ENCODE assay signal across 1 cellular context in the genomic region with DNA sequence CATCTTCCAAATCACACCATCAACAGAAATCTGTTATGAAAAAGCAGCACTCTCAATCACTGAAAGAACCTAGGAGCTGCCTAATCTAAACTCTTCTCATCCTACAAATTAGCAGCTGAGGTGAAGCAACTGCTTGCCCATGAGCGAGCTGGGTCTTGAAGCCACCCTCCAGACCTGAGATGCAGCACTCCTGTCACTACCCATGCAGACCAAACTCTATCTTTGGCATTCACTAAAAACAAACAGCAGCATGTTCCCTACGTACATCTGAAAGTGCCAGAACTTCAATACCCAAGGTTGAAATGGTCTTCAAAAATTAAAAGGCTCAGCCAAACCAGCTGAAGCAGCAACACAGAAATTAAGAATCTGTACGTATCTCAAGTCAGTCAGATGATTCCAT.
TF ChIP-seq lines count a peak whose summit lies in the region.

No MANE protein-coding gene starts in this region.

TF ChIP-seq in HepG2, 621 proteins besides CTCF, POLR2A, EP300 and RAD21:
- TF ChIP-seq SNAPC2 (CRISPR knock-in tag; IDR thresholded peaks at IDR 0.05) (no peak), RBM22 (optimal IDR thresholded peaks at IDR 0.05; ENCODE audit: low read length) (peak; percentile 31)
